1 cellular context compared by ENCODE assay signal in genomic region chr22:49649166-49649565, GRCh38.
A peak's percentile ranks its signal among the peaks of the same experiment; 100 is the strongest.
TF ChIP-seq lines count a peak whose summit lies in the region.

No MANE protein-coding gene starts in this region.

TF ChIP-seq in K562, 482 proteins besides CTCF, POLR2A, EP300 and RAD21 (continued from another document):
- TF ChIP-seq CREB5 (CRISPR knock-in tag; IDR thresholded peaks at IDR 0.05) (no peak), THRA (IDR thresholded peaks at IDR 0.05) (no peak), ETS2 (tag; IDR thresholded peaks at IDR 0.05; ENCODE audit: borderline replicate concordance, poor library complexity, severe bottlenecking) (no peak), TRIM28 (IDR thresholded peaks at IDR 0.05) (no peak), TFAM (CRISPR knock-in tag; conservative IDR thresholded peaks at IDR 0.05) (no peak), POLR2G (IDR thresholded peaks at IDR 0.05; ENCODE audit: low read depth, low read length) (peak; percentile 24; the same call in 1 of the 2 replicates), TAF7 (tag; IDR thresholded peaks at IDR 0.05) (no peak), SMAD2 (IDR thresholded peaks at IDR 0.05; ENCODE audit: low read depth, low read length) (no peak)
